8 cellular contexts compared by ENCODE assay signal in genomic region chr2:61905372-61906186, GRCh38. TPM values are rescaled to one million over a fixed set of nuclear protein-coding genes. Genes with fewer than 3 reads are reported as not detected.
A peak's percentile ranks its signal among the peaks of the same experiment; 100 is the strongest.
DNase-seq lines count a peak whose midpoint lies in the region; TF ChIP-seq lines count a peak whose summit lies in the region.

Gene COMMD1 (plus strand): TSS chr2:61905674. CDS start chr2:61905679, 5 bp downstream.

- DNase-seq in Caki2 (ENCODE audit: low read depth) (peak; percentile 56), GM20000 (ENCODE audit: low spot score) (peak; percentile 77), HT-29 (ENCODE audit: low spot score) (peak; percentile 49), OCI-M1 (lab: John Stamatoyannopoulos, UW) (peak; percentile 82), activated T-cell treated with anti-CD3 and anti-CD28 coated beads for 48 hours (ENCODE audit: low read depth) (peak; percentile 81), erythroblast (lab: John Stamatoyannopoulos, UW) (peak; percentile 84)
- DNase-seq in stimulated activated CD8-positive, alpha-beta memory T cell treated with anti-CD3 and anti-CD28 coated beads, Interleukin-7, amount 100 ng/mL, for 1 hour (ENCODE audit: low read depth in 2 of 2), result peak; percentile 59 to 62

- TF ChIP-seq CTCF in GM20000 (IDR thresholded peaks at IDR 0.05; ENCODE audit: extremely low read depth, missing control alignments), result no peak

- TF ChIP-seq POLR2A in erythroblast (IDR thresholded peaks at IDR 0.05; ENCODE audit: low read length), result peak; percentile 89

- in situ Hi-C loops in Caki2 (cut with HindIII; ENCODE audit: low pct_unique_long_range_greater_than_20kb, low sequenced_read_pairs), result no loop called here

- H3K4me1 ChIP-seq in mucosa of stomach (ENCODE audit: control insufficient read depth, insufficient read depth, low read length), result peaks cover 4% of the 10 kb centered on the region

- H3K4me3 ChIP-seq in mucosa of stomach (ENCODE audit: low read length), result peak within 1 kb of the TSS; percentile 94

- no peaks in the 10 kb centered on the region for H3K9me3 ChIP-seq in mucosa of stomach (ENCODE audit: control insufficient read depth, low read length)

- peak within 1 kb of the TSS; percentile 93 for H3K9ac ChIP-seq in mucosa of stomach (ENCODE audit: low read length)

- H3K36me3 ChIP-seq in mucosa of stomach (ENCODE audit: control insufficient read depth, insufficient read depth, low read length), result no peaks in the 10 kb centered on the region

- no peaks in the 10 kb centered on the region for H3K27me3 ChIP-seq in mucosa of stomach (ENCODE audit: control insufficient read depth, insufficient read depth, low read length)

RNA-seq across cellular contexts. Expression of gene COMMD1, which starts in this region (rescaled TPM):
- total RNA-seq in Caki2 (2014; rRNA removed; shearing (Covaris generic); ENCODE audit: low replicate concordance), result 32.4 and 46.9 TPM in 2 replicates
- total RNA-seq in HT-29 (2014; rRNA removed; shearing (Covaris generic)), result 6.4 and 8.6 TPM in 2 replicates

Comparison
In these comparisons a context has a peak if more than half of its experiments do, and no peak if none do; other contexts are left out.
1. Peak in every context shown above with its lines: DNase-seq and H3K4me3 ChIP-seq.